In the genomic region with DNA sequence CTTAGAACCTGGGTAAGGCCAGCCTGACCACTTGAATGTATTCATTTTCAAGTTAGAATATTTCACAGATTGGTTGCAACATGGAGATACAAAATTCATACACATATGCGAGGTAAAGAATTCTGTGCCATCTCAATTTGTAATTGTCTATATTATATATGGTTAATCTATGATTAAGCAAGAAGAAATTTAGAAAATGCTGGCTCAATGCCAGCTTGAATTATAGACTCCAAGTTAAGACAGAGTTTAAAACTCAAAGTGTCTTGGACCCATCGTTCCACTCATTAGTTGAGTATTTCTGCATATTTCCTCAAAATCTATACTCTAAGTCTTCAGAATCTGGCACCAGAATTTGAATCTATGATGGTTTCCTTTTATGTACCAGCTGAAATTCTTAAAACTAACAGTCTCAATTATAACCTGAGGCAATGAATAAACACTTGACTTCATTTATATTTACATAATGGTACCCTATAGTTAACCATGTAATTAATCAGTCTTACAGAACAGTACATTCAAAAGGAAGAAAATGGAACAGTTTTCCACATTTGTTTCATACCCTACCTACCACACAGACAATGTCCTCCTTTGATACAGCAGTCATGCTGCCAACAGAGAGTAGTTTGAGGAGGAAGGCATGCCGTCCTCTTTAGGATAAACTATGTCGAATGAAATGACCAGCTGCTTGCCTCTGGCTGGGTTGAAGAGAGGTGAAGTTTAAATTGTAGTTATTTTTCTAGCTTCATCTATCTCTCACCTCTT, we compare ENCODE assay signal across 13 cellular contexts.
"Had no signal": no experiment of that assay in that cellular context is flagged by ENCODE, and none has a peak within 500 bp of the region (broad histone marks: within the 10 kb centered on the region; RNA-seq: fewer than 3 reads in every experiment).

No MANE protein-coding gene starts in this region.

- H3K27me3 Mint-ChIP-seq: activated naive CD4-positive, alpha-beta T cell treated with anti-CD3 and anti-CD28 coated beads, Interleukin-2, amount 50 U/mL, for 24 hours; stimulated activated naive CD8-positive, alpha-beta T cell treated with anti-CD3 and anti-CD28 coated beads, Interleukin-15, Interleukin-2, amounts not matched to agents 100 ng/mL and 50 ng/mL, for 24 hours had no signal

- H3K9me3 ChIP-seq: gastrocnemius medialis, ovary had no signal

- H3K9me3 Mint-ChIP-seq: activated naive CD4-positive, alpha-beta T cell treated with anti-CD3 and anti-CD28 coated beads, Interleukin-2, amount 50 U/mL, for 24 hours had no signal

- DNase-seq: activated CD4-positive, alpha-beta T cell treated with anti-CD3 and anti-CD28 coated beads, Interleukin-2, amount 50 U/mL, for 1 hour; activated T-cell treated with anti-CD3 and anti-CD28 coated beads, Interleukin-2, amount 50 U/mL, for 1 hour; central memory CD4-positive, alpha-beta T cell; effector CD4-positive, alpha-beta T cell; gastrocnemius medialis; ovary; stimulated activated CD4-positive, alpha-beta T cell treated with anti-CD3 and anti-CD28 coated beads, Interleukin-15, amount 100 ng/mL, for 24 hours; stimulated activated CD4-positive, alpha-beta T cell treated with anti-CD3 and anti-CD28 coated beads, Interleukin-4, amount 100 ng/mL, for 24 hours had no signal

- H3K36me3 ChIP-seq: gastrocnemius medialis, neural progenitor cell, ovary had no signal

- H3K36me3 Mint-ChIP-seq: activated naive CD4-positive, alpha-beta T cell treated with anti-CD3 and anti-CD28 coated beads, Interleukin-2, amount 50 U/mL, for 24 hours; neural progenitor cell had no signal

- ATAC-seq: gastrocnemius medialis had no signal

- H3K27ac ChIP-seq: coronary artery, gastrocnemius medialis, neural progenitor cell, ovary had no signal

- H3K4me3 ChIP-seq: coronary artery, gastrocnemius medialis, neural progenitor cell, ovary had no signal

- H3K4me1 ChIP-seq: gastrocnemius medialis, neural progenitor cell had no signal

- H3K27me3 ChIP-seq: gastrocnemius medialis, neural progenitor cell, ovary had no signal

- H3K27ac Mint-ChIP-seq: activated naive CD4-positive, alpha-beta T cell treated with anti-CD3 and anti-CD28 coated beads, Interleukin-2, amount 50 U/mL, for 24 hours; neural progenitor cell; stimulated activated naive CD8-positive, alpha-beta T cell treated with anti-CD3 and anti-CD28 coated beads, Interleukin-15, Interleukin-2, amounts not matched to agents 100 ng/mL and 50 ng/mL, for 24 hours had no signal

- H3K4me3 Mint-ChIP-seq: activated naive CD4-positive, alpha-beta T cell treated with anti-CD3 and anti-CD28 coated beads, Interleukin-2, amount 50 U/mL, for 24 hours; neural progenitor cell; stimulated activated naive CD8-positive, alpha-beta T cell treated with anti-CD3 and anti-CD28 coated beads, Interleukin-15, Interleukin-2, amounts not matched to agents 100 ng/mL and 50 ng/mL, for 24 hours had no signal

- FAIRE-seq: endothelial cell of umbilical vein had no signal
